ENCODE assay signal across 21 cellular contexts in genomic region chr12:1498199-1498740, GRCh38.
"Had no signal": no experiment of that assay in that cellular context is flagged by ENCODE, and none has a peak within 500 bp of the region (broad histone marks: within the 10 kb centered on the region; RNA-seq: fewer than 3 reads in every experiment).

No MANE protein-coding gene starts in this region.

- H3K27ac ChIP-seq: colonic mucosa, pancreas, testis, tibial nerve, upper lobe of right lung, vagina had no signal

- H3K27me3 ChIP-seq: colonic mucosa, pancreas, testis, tibial nerve, upper lobe of right lung, vagina had no signal

- H3K36me3 ChIP-seq: colonic mucosa, pancreas, upper lobe of right lung, vagina had no signal

- H3K27me3 Mint-ChIP-seq: progenitor cell of endocrine pancreas had no signal

- H3K4me3 ChIP-seq: colonic mucosa, pancreas, skin epidermis, testis, tibial nerve, upper lobe of right lung, vagina had no signal

- H3K4me1 ChIP-seq: testis had no signal

- FAIRE-seq: endothelial cell of umbilical vein, pancreas had no signal

- H3K4me3 Mint-ChIP-seq: naive thymus-derived CD8-positive, alpha-beta T cell had no signal

- H3K9me3 ChIP-seq: colonic mucosa, pancreas, testis, tibial nerve, upper lobe of right lung, vagina had no signal

- H3K27ac Mint-ChIP-seq: progenitor cell of endocrine pancreas had no signal

- H3K9me3 Mint-ChIP-seq: naive thymus-derived CD8-positive, alpha-beta T cell had no signal

- DNase-seq: cerebellar nuclear complex; colonic mucosa; dermis blood vessel endothelial cell; erythroblast; foreskin melanocyte; head of caudate nucleus; hippocampal formation; mesendoderm; naive thymus-derived CD8-positive, alpha-beta T cell; nucleus accumbens; pancreas; stimulated activated CD4-positive, alpha-beta T cell treated with anti-CD3 and anti-CD28 coated beads, Interleukin-2, amount 100 ng/mL, for 24 hours; stimulated activated naive CD8-positive, alpha-beta T cell treated with anti-CD3 and anti-CD28 coated beads, Interleukin-15, Interleukin-2, amounts not matched to agents 100 U/mL and 50 U/mL, for 24 hours; testis; upper lobe of right lung had no signal

- ATAC-seq: naive thymus-derived CD8-positive, alpha-beta T cell; pancreas; sciatic nerve; upper lobe of right lung had no signal
